ENCODE assay signal across 19 cellular contexts in genomic region chr2:160467086-160467485, GRCh38.
"Had no signal": no experiment of that assay in that cellular context is flagged by ENCODE, and none has a peak within 500 bp of the region (broad histone marks: within the 10 kb centered on the region; RNA-seq: fewer than 3 reads in every experiment).

No MANE protein-coding gene starts in this region.

- ATAC-seq: effector memory CD8-positive, alpha-beta T cell; gastrocnemius medialis; heart right ventricle; left lobe of liver; naive thymus-derived CD8-positive, alpha-beta T cell had no signal

- H3K4me1 Mint-ChIP-seq: neural crest cell had no signal

- H3K36me3 Mint-ChIP-seq: naive thymus-derived CD8-positive, alpha-beta T cell had no signal

- H3K9me3 Mint-ChIP-seq: dendritic cell treated with granulocyte-macrophage colony-stimulating factor and Interleukin-4, amounts not matched to agents 40 ng/mL and 50 ng/mL, for 4 days; effector memory CD8-positive, alpha-beta T cell; naive thymus-derived CD8-positive, alpha-beta T cell; neural crest cell had no signal

- H3K27ac ChIP-seq: epithelial cell of prostate, esophagus muscularis mucosa, gastrocnemius medialis, thyroid gland had no signal

- H3K4me3 Mint-ChIP-seq: dendritic cell treated with granulocyte-macrophage colony-stimulating factor and Interleukin-4, amounts not matched to agents 40 ng/mL and 50 ng/mL, for 4 days; effector memory CD8-positive, alpha-beta T cell; neural crest cell had no signal

- H3K27me3 Mint-ChIP-seq: dendritic cell treated with granulocyte-macrophage colony-stimulating factor and Interleukin-4, amounts not matched to agents 40 ng/mL and 50 ng/mL, for 4 days; naive thymus-derived CD8-positive, alpha-beta T cell had no signal

- H3K4me1 ChIP-seq: uterus had no signal

- H3K27ac Mint-ChIP-seq: dendritic cell treated with granulocyte-macrophage colony-stimulating factor and Interleukin-4, amounts not matched to agents 40 ng/mL and 50 ng/mL, for 4 days had no signal

- H3K9me3 ChIP-seq: esophagus muscularis mucosa, gastrocnemius medialis, heart right ventricle, right atrium auricular region, sigmoid colon, thyroid gland, upper lobe of left lung, uterus had no signal

- H3K27me3 ChIP-seq: esophagus muscularis mucosa, gastrocnemius medialis, heart right ventricle, right atrium auricular region, sigmoid colon, thyroid gland, upper lobe of left lung, uterus had no signal

- DNase-seq: effector memory CD8-positive, alpha-beta T cell; gastrocnemius medialis; heart right ventricle; hypothalamus; mammary epithelial cell; naive thymus-derived CD8-positive, alpha-beta T cell; sigmoid colon; stimulated activated CD4-positive, alpha-beta T cell treated with anti-CD3 and anti-CD28 coated beads, Interleukin-12 subunit alpha, Interleukin-12 subunit beta, amount 100 ng/mL, for 4 hours; stimulated activated naive CD4-positive, alpha-beta T cell treated with Interleukin-2 at 50 U/mL for 16 hours; thyroid gland; upper lobe of left lung; uterus had no signal

- H3K36me3 ChIP-seq: esophagus muscularis mucosa, gastrocnemius medialis, heart right ventricle, right atrium auricular region, sigmoid colon, thyroid gland, upper lobe of left lung, uterus had no signal

- H3K4me3 ChIP-seq: esophagus muscularis mucosa, gastrocnemius medialis, heart right ventricle, right atrium auricular region, sigmoid colon, skin epidermis, thyroid gland, upper lobe of left lung, uterus had no signal
